ENCODE assay signal across 16 cellular contexts in the genomic region with DNA sequence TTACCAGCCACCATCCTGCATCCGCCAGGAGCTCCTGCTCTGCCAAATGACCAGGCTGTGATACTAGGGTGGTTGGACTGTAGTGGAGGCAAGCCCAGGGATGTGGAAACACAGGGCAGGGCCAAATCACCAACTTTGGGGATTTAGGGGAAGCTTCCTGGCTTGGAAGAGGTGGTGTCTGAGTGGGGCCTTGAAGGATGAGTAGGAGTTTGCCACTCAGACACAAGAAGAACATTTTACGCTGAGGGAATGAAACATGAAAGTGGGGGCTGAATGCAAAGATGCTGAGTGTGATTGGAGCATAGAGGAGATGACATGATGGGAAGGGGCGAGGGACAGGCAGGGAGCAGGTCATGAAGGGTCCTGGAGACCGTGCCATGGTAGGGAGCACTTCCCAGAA.
"Had no signal": no experiment of that assay in that cellular context is flagged by ENCODE, and none has a peak within 500 bp of the region (broad histone marks: within the 10 kb centered on the region; RNA-seq: fewer than 3 reads in every experiment).

No MANE protein-coding gene starts in this region.

- H3K4me3 Mint-ChIP-seq: activated CD4-positive, alpha-beta memory T cell treated with anti-CD3 and anti-CD28 coated beads for 36 hours; activated naive CD4-positive, alpha-beta T cell treated with anti-CD3 and anti-CD28 coated beads for 36 hours; central memory CD8-positive, alpha-beta T cell; stimulated activated naive B cell treated with anti-CD40 and anti-IgM and Interleukin-4, amounts not matched to agents 10 μg/mL and 1 μg/mL and 100 μg/mL, for 72 hours had no signal

- H3K9me3 Mint-ChIP-seq: activated CD4-positive, alpha-beta memory T cell treated with anti-CD3 and anti-CD28 coated beads for 36 hours; activated naive CD4-positive, alpha-beta T cell treated with anti-CD3 and anti-CD28 coated beads for 36 hours; central memory CD8-positive, alpha-beta T cell had no signal

- H3K36me3 ChIP-seq: brain microvascular endothelial cell, colonic mucosa, gastrocnemius medialis, left lung, SJCRH30, thyroid gland had no signal

- DNase-seq: activated CD4-positive, alpha-beta memory T cell treated with anti-CD3 and anti-CD28 coated beads for 36 hours; activated T-cell treated with anti-CD3 and anti-CD28 coated beads, Interleukin-2, amount 50 U/mL, for 1 hour; brain microvascular endothelial cell; colonic mucosa; head of caudate nucleus; kidney; posterior cingulate gyrus; retina; SJCRH30; stimulated activated naive B cell treated with anti-CD40 and anti-IgM and Interleukin-4, amounts not matched to agents 10 μg/mL and 1 μg/mL and 100 μg/mL, for 72 hours; thyroid gland had no signal

- H3K4me1 ChIP-seq: colonic mucosa, gastrocnemius medialis, SJCRH30, thyroid gland had no signal

- H3K9me3 ChIP-seq: colonic mucosa, gastrocnemius medialis, left lung, SJCRH30, thyroid gland had no signal

- H3K27me3 Mint-ChIP-seq: activated CD4-positive, alpha-beta memory T cell treated with anti-CD3 and anti-CD28 coated beads for 36 hours; naive thymus-derived CD4-positive, alpha-beta T cell had no signal

- H3K4me3 ChIP-seq: colonic mucosa, gastrocnemius medialis, left lung, SJCRH30, thyroid gland had no signal

- H3K27ac Mint-ChIP-seq: activated CD4-positive, alpha-beta memory T cell treated with anti-CD3 and anti-CD28 coated beads for 36 hours; stimulated activated naive B cell treated with anti-CD40 and anti-IgM and Interleukin-4, amounts not matched to agents 10 μg/mL and 1 μg/mL and 100 μg/mL, for 72 hours had no signal

- ATAC-seq: gastrocnemius medialis; stimulated activated naive B cell treated with anti-CD40 and anti-IgM and Interleukin-4, amounts not matched to agents 10 μg/mL and 1 μg/mL and 100 μg/mL, for 72 hours had no signal

- H3K4me1 Mint-ChIP-seq: central memory CD8-positive, alpha-beta T cell; stimulated activated naive B cell treated with anti-CD40 and anti-IgM and Interleukin-4, amounts not matched to agents 10 μg/mL and 1 μg/mL and 100 μg/mL, for 72 hours had no signal

- H3K27me3 ChIP-seq: colonic mucosa, gastrocnemius medialis, left lung, thyroid gland had no signal

- H3K36me3 Mint-ChIP-seq: activated CD4-positive, alpha-beta memory T cell treated with anti-CD3 and anti-CD28 coated beads for 36 hours; stimulated activated naive B cell treated with anti-CD40 and anti-IgM and Interleukin-4, amounts not matched to agents 10 μg/mL and 1 μg/mL and 100 μg/mL, for 72 hours had no signal

- H3K27ac ChIP-seq: brain microvascular endothelial cell, colonic mucosa, gastrocnemius medialis, left lung, SJCRH30, thyroid gland had no signal
